ENCODE assay signal across 32 cellular contexts in the genomic region with DNA sequence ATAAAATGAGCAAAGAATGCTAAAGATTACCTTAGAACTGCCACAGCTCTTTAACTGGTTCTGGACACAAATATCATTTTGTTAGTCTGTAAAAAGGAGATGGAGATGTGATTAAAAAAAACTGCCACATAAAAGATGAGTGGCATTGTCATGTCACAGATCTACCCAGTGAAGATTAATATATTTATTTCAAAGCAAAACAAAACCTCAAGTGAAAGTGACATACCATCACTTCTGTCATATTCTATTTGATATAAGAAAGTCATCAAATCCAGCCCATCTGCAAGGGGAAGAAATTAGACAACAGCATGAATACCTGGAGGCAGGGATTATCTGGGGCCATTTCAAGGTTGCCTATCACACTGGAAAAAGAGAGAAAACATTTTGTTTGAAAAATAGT.
"Had no signal": no experiment of that assay in that cellular context is flagged by ENCODE, and none has a peak within 500 bp of the region (broad histone marks: within the 10 kb centered on the region; RNA-seq: fewer than 3 reads in every experiment).

No MANE protein-coding gene starts in this region.

- H3K4me3 ChIP-seq: adrenal gland, ascending aorta, body of pancreas, breast epithelium, cardiac muscle cell had no signal

- ATAC-seq: activated naive CD4-positive, alpha-beta T cell treated with anti-CD3 and anti-CD28 coated beads, Interleukin-2, amount 50 U/mL, for 72 hours; activated naive CD8-positive, alpha-beta T cell treated with anti-CD3 and anti-CD28 coated beads, Interleukin-2, amount 50 U/mL, for 24 hours; activated T-cell treated with anti-CD3 and anti-CD28 coated beads, Interleukin-2, amount 50 U/mL, for 4 hours; activated T-cell treated with anti-CD3 and anti-CD28 coated beads, Interleukin-2, amount 50 U/mL, for 72 hours; activated T-helper 17 cell treated with anti-CD3 and anti-CD28 coated beads, Interleukin-2, amount 50 U/mL, for 72 hours; body of pancreas had no signal

- H3K27me3 ChIP-seq: adrenal gland, ascending aorta, body of pancreas, brain microvascular endothelial cell, breast epithelium, cardiac muscle cell had no signal

- H3K36me3 ChIP-seq: adrenal gland, ascending aorta, brain microvascular endothelial cell, breast epithelium, cardiac muscle cell had no signal

- H3K27ac ChIP-seq: adrenal gland, ascending aorta, body of pancreas, brain microvascular endothelial cell, breast epithelium, cardiac muscle cell had no signal

- H3K9me3 ChIP-seq: adrenal gland, ascending aorta, body of pancreas, breast epithelium had no signal

- DNase-seq: activated effector memory CD4-positive, alpha-beta T cell treated with anti-CD3 and anti-CD28 coated beads, Interleukin-2, amount 50 U/mL, for 16 hours; activated effector memory CD4-positive, alpha-beta T cell treated with Interleukin-2 at 50 U/mL for 16 hours; activated gamma-delta T cell; activated gamma-delta T cell treated with Interleukin-2 at 50 U/mL for 16 hours; activated naive CD4-positive, alpha-beta T cell; activated naive CD4-positive, alpha-beta T cell treated with anti-CD3 and anti-CD28 coated beads for 36 hours; activated naive CD4-positive, alpha-beta T cell treated with anti-CD3 and anti-CD28 coated beads, Interleukin-2, amount 10 ng/mL, durations not matched to agents 7 days and 5 days; activated naive CD4-positive, alpha-beta T cell treated with anti-CD3 and anti-CD28 coated beads, Interleukin-2, amount 50 U/mL, for 16 hours; activated naive CD4-positive, alpha-beta T cell treated with Interleukin-2 at 50 U/mL for 16 hours; activated naive CD8-positive, alpha-beta T cell treated with anti-CD3 and anti-CD28 coated beads for 36 hours; activated naive CD8-positive, alpha-beta T cell treated with anti-CD3 and anti-CD28 coated beads, Interleukin-2, amount 10 ng/mL, durations not matched to agents 7 days and 5 days; activated naive CD8-positive, alpha-beta T cell treated with anti-CD3 and anti-CD28 coated beads, Interleukin-2, amount 50 U/mL, for 24 hours; activated T-cell treated with anti-CD3 and anti-CD28 coated beads, Interleukin-2, amount 50 U/mL, for 1 hour; activated T-cell treated with anti-CD3 and anti-CD28 coated beads, Interleukin-2, amount 50 U/mL, for 24 hours; activated T-cell treated with anti-CD3 and anti-CD28 coated beads, Interleukin-2, amount 50 U/mL, for 4 hours; activated T-cell treated with anti-CD3 and anti-CD28 coated beads, Interleukin-2, amount 50 U/mL, for 48 hours; activated T-cell treated with anti-CD3 and anti-CD28 coated beads, Interleukin-2, amount 50 U/mL, for 72 hours; adrenal gland; amniotic stem cell; amygdala; anterior cingulate cortex; aorta; body of pancreas; brain microvascular endothelial cell; caudate nucleus; central memory CD4-positive, alpha-beta T cell; cerebellar nuclear complex had no signal
